In the genomic region with DNA sequence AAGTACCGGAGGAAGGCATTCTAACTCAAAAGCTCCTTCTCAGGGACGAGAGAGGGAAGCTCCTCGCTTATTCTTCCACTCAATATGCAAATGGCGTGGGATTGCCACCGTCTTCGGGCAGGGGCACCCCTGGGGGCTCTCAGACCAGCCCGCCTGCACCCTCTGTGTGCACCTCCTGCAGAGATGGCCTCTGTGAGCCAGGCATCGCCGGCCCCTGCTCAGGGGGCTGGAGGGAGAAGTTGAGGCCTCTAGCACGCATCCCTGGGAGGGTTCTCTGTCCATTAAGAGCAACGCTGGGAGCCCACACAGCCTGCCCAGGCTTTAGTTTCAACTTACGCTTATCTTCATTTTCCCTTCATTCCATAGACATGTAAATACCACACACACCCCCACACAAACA, we compare ENCODE assay signal across 19 cellular contexts.
DNase-seq lines count a peak whose midpoint lies in the region; ATAC-seq and TF ChIP-seq lines count a peak whose summit lies in the region.
"Had no signal": no experiment of that assay in that cellular context is flagged by ENCODE, and none has a peak within 500 bp of the region (broad histone marks: within the 10 kb centered on the region; RNA-seq: fewer than 3 reads in every experiment).

No MANE protein-coding gene starts in this region.

- no peak overlapping the region for H3K27ac ChIP-seq in HEK293 (ENCODE audit: extremely low read depth, low read depth, low read length)
- peak overlapping the region in 3 of 4 donors; percentile 18 to 45 (median 26) for H3K27ac ChIP-seq in esophagus muscularis mucosa (replicated peaks in 1 of 4)
- H3K27ac ChIP-seq: SJSA1 had no signal

- H3K4me3 Mint-ChIP-seq in activated CD4-positive, alpha-beta T cell treated with anti-CD3 and anti-CD28 coated beads, Interleukin-2, amount 10 ng/mL, durations not matched to agents 24 days and 14 days: no peak overlapping the region
- H3K4me3 Mint-ChIP-seq in stimulated activated naive B cell treated with anti-CD40 and anti-IgM and Interleukin-4, amounts not matched to agents 10 μg/mL and 1 μg/mL and 100 μg/mL, for 72 hours: no peak overlapping the region
- H3K4me3 Mint-ChIP-seq: activated naive CD4-positive, alpha-beta T cell treated with anti-CD3 and anti-CD28 coated beads, Interleukin-2, amount 50 U/mL, for 24 hours; brain had no signal

- no peaks in the 10 kb centered on the region for H3K4me1 ChIP-seq in HEK293 (ENCODE audit: control insufficient read depth, insufficient read depth, low read length)
- peaks cover 0 to 3% (median 0%) of the 10 kb centered on the region in 4 donors for H3K4me1 ChIP-seq in esophagus muscularis mucosa
- H3K4me1 ChIP-seq: right lobe of liver, SJSA1 had no signal

- no peak for TF ChIP-seq CTCF in HEK293 (tag by site-specific recombination; IDR thresholded peaks at IDR 0.05)
- TF ChIP-seq CTCF in esophagus muscularis mucosa (IDR thresholded peaks at IDR 0.05): no peak

- H3K4me1 Mint-ChIP-seq in activated CD4-positive, alpha-beta T cell treated with anti-CD3 and anti-CD28 coated beads, Interleukin-2, amount 10 ng/mL, durations not matched to agents 24 days and 14 days: peaks cover 26% of the 10 kb centered on the region
- H3K4me1 Mint-ChIP-seq in stimulated activated naive B cell treated with anti-CD40 and anti-IgM and Interleukin-4, amounts not matched to agents 10 μg/mL and 1 μg/mL and 100 μg/mL, for 72 hours: peaks cover 19 to 48% of the 10 kb centered on the region in 2 donors

- DNase-seq in activated CD4-positive, alpha-beta T cell treated with anti-CD3 and anti-CD28 coated beads, Interleukin-2, amount 10 ng/mL, durations not matched to agents 24 days and 14 days: no peak
- DNase-seq in activated CD4-positive, alpha-beta T cell treated with anti-CD3 and anti-CD28 coated beads for 1 hour: no peak
- DNase-seq in esophagus muscularis mucosa (ENCODE audit: extremely low spot score) (no peak), SIG-M5 (lab: John Stamatoyannopoulos, UW) (no peak), 8988T (no peak), amygdala (lab: John Stamatoyannopoulos, UW) (no peak)
- no peak for DNase-seq in stimulated activated naive B cell treated with anti-CD40 and anti-IgM and Interleukin-4, amounts not matched to agents 10 μg/mL and 1 μg/mL and 100 μg/mL, for 72 hours
- DNase-seq: activated CD4-positive, CD25-positive, alpha-beta regulatory T cell treated with anti-CD3 and anti-CD28 coated beads, Interleukin-2, amount 50 U/mL, for 72 hours; activated CD8-positive, alpha-beta memory T cell treated with anti-CD3 and anti-CD28 coated beads, Interleukin-2, amount 50 U/mL, for 4 hours; mucosa of descending colon; NCI-H1105 treated with DMSO at 0.1 percent for 48 hours; NCI-H69 had no signal

- H3K4me3 ChIP-seq in HEK293 (ENCODE audit: low read depth, low read length): no peak overlapping the region
- no peak overlapping the region for H3K4me3 ChIP-seq in esophagus muscularis mucosa
- H3K4me3 ChIP-seq: gastroesophageal sphincter, left lung, mucosa of descending colon, right lobe of liver, SJSA1 had no signal

- WGBS in esophagus muscularis mucosa: 83% methylated on average over 12 of the region's 12 CpGs

- no peak for ATAC-seq in stimulated activated naive B cell treated with anti-CD40 and anti-IgM and Interleukin-4, amounts not matched to agents 10 μg/mL and 1 μg/mL and 100 μg/mL, for 72 hours (replicated peaks)

- TF ChIP-seq POLR2A in esophagus muscularis mucosa (IDR thresholded peaks at IDR 0.05; ENCODE audit: low read depth): no peak

- H3K9me3 ChIP-seq in HEK293 (ENCODE audit: control insufficient read depth, insufficient read depth, low read depth, low read length) (no peaks in the 10 kb centered on the region), esophagus muscularis mucosa (no peaks in the 10 kb centered on the region)
- H3K9me3 ChIP-seq: gastroesophageal sphincter, left lung, mucosa of descending colon, right lobe of liver, SJSA1 had no signal

- H3K27ac Mint-ChIP-seq in activated CD4-positive, alpha-beta T cell treated with anti-CD3 and anti-CD28 coated beads, Interleukin-2, amount 10 ng/mL, durations not matched to agents 24 days and 14 days: peak overlapping the region; percentile 0
- peak overlapping the region; percentile 25 for H3K27ac Mint-ChIP-seq in stimulated activated naive B cell treated with anti-CD40 and anti-IgM and Interleukin-4, amounts not matched to agents 10 μg/mL and 1 μg/mL and 100 μg/mL, for 72 hours
- H3K27ac Mint-ChIP-seq: activated naive CD4-positive, alpha-beta T cell treated with anti-CD3 and anti-CD28 coated beads, Interleukin-2, amount 50 U/mL, for 24 hours had no signal

- H3K27me3 Mint-ChIP-seq in activated CD4-positive, alpha-beta T cell treated with anti-CD3 and anti-CD28 coated beads, Interleukin-2, amount 10 ng/mL, durations not matched to agents 24 days and 14 days: no peaks in the 10 kb centered on the region
- no peaks in the 10 kb centered on the region for H3K27me3 Mint-ChIP-seq in stimulated activated naive B cell treated with anti-CD40 and anti-IgM and Interleukin-4, amounts not matched to agents 10 μg/mL and 1 μg/mL and 100 μg/mL, for 72 hours
- H3K27me3 Mint-ChIP-seq: activated naive CD4-positive, alpha-beta T cell treated with anti-CD3 and anti-CD28 coated beads, Interleukin-2, amount 50 U/mL, for 24 hours had no signal

- CTCF ChIA-PET in HEK293 (lab: Yijun Ruan, JAX): interaction anchor here (0.7 to 1.1 kb wide), 3 partner anchors 8 to 84 kb away, joined by 3 read pairs; no protein-coding TSS in a partner anchor

- no peaks in the 10 kb centered on the region for H3K27me3 ChIP-seq in esophagus muscularis mucosa
- H3K27me3 ChIP-seq: gastroesophageal sphincter, left lung, right lobe of liver had no signal

- H3K36me3 ChIP-seq in HEK293 (ENCODE audit: control insufficient read depth in 2 of 2, insufficient read depth in 1 of 2, low read length in 2 of 2) (no peaks in the 10 kb centered on the region), esophagus muscularis mucosa (peaks cover 0 to 16% (median 6%) of the 10 kb centered on the region in 4 donors)
- H3K36me3 ChIP-seq: SJSA1 had no signal

- POLR2A ChIA-PET in HEK293 (lab: Yijun Ruan, JAX): no interaction called here

- intact Hi-C loops in activated CD4-positive, alpha-beta T cell treated with anti-CD3 and anti-CD28 coated beads, Interleukin-2, amount 10 ng/mL, durations not matched to agents 24 days and 14 days (cut with micrococcal nuclease): no loop called here
- intact Hi-C loops in esophagus muscularis mucosa (cut with DNase I): loop anchor here (10.0 kb wide), 1 partner anchor 48 kb away; no protein-coding TSS in a partner anchor

- H3K36me3 Mint-ChIP-seq in activated CD4-positive, alpha-beta T cell treated with anti-CD3 and anti-CD28 coated beads, Interleukin-2, amount 10 ng/mL, durations not matched to agents 24 days and 14 days (ENCODE audit: low read depth): peaks cover 22% of the 10 kb centered on the region
- H3K36me3 Mint-ChIP-seq in stimulated activated naive B cell treated with anti-CD40 and anti-IgM and Interleukin-4, amounts not matched to agents 10 μg/mL and 1 μg/mL and 100 μg/mL, for 72 hours: peaks cover 31 to 45% of the 10 kb centered on the region in 2 donors
- H3K36me3 Mint-ChIP-seq: activated naive CD4-positive, alpha-beta T cell treated with anti-CD3 and anti-CD28 coated beads, Interleukin-2, amount 50 U/mL, for 24 hours; brain had no signal

- TF ChIP-seq EP300 in esophagus muscularis mucosa (IDR thresholded peaks at IDR 0.05): no peak

- H3K9me3 Mint-ChIP-seq in activated CD4-positive, alpha-beta T cell treated with anti-CD3 and anti-CD28 coated beads, Interleukin-2, amount 10 ng/mL, durations not matched to agents 24 days and 14 days: no peaks in the 10 kb centered on the region
- H3K9me3 Mint-ChIP-seq in stimulated activated naive B cell treated with anti-CD40 and anti-IgM and Interleukin-4, amounts not matched to agents 10 μg/mL and 1 μg/mL and 100 μg/mL, for 72 hours: no peaks in the 10 kb centered on the region
- H3K9me3 Mint-ChIP-seq: activated naive CD4-positive, alpha-beta T cell treated with anti-CD3 and anti-CD28 coated beads, Interleukin-2, amount 50 U/mL, for 24 hours; brain had no signal

TF ChIP-seq in HEK293, 187 proteins besides CTCF, POLR2A, EP300 and RAD21 (continues in another document):
- no peak for TF ChIP-seq ZNF639 (tag by site-specific recombination; IDR thresholded peaks at IDR 0.05)
- peak; percentile 61; the same call in 1 of the 2 replicates for TF ChIP-seq EGR2 (tag by site-specific recombination; IDR thresholded peaks at IDR 0.05; ENCODE audit: low read depth)
- TF ChIP-seq, protein P1, sequence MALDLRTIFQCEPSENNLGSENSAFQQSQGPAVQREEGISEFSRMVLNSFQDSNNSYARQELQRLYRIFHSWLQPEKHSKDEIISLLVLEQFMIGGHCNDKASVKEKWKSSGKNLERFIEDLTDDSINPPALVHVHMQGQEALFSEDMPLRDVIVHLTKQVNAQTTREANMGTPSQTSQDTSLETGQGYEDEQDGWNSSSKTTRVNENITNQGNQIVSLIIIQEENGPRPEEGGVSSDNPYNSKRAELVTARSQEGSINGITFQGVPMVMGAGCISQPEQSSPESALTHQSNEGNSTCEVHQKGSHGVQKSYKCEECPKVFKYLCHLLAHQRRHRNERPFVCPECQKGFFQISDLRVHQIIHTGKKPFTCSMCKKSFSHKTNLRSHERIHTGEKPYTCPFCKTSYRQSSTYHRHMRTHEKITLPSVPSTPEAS (tag by site-specific recombination; IDR thresholded peaks at IDR 0.05): no peak
- no peak for TF ChIP-seq SP3 (tag by site-specific recombination; IDR thresholded peaks at IDR 0.05)
- TF ChIP-seq ZNF302 (tag by site-specific recombination; IDR thresholded peaks at IDR 0.05; ENCODE audit: low read depth): no peak
- no peak for TF ChIP-seq KLF9 (tag by site-specific recombination; IDR thresholded peaks at IDR 0.05; ENCODE audit: low read depth)
